Comparison of ENCODE assay signal across 20 cellular contexts in genomic region chr3:10515396-10515795, GRCh38. TPM values are rescaled to one million over a fixed set of nuclear protein-coding genes. Genes with fewer than 3 reads are reported as not detected.
A peak's percentile ranks its signal among the peaks of the same experiment; 100 is the strongest.
DNase-seq lines count a peak whose midpoint lies in the region; ATAC-seq, FAIRE-seq and TF ChIP-seq lines count a peak whose summit lies in the region.
"Had no signal": no experiment of that assay in that cellular context is flagged by ENCODE, and none has a peak within 500 bp of the region (broad histone marks: within the 10 kb centered on the region; RNA-seq: fewer than 3 reads in every experiment).

No MANE protein-coding gene starts in this region.

- TF ChIP-seq CTCF in left ventricle myocardium inferior (IDR thresholded peaks at IDR 0.05; ENCODE audit: borderline replicate concordance) = no peak
- no peak for TF ChIP-seq CTCF in bronchial epithelial cell (IDR thresholded peaks at IDR 0.05; ENCODE audit: insufficient read depth, low read length, severe bottlenecking)
- TF ChIP-seq CTCF in left lung (IDR thresholded peaks at IDR 0.05) = no peak

- H3K27me3 ChIP-seq in left ventricle myocardium inferior (ENCODE audit: low read depth) = peaks cover 21% of the 10 kb centered on the region
- peaks cover 6% of the 10 kb centered on the region for H3K27me3 ChIP-seq in bronchial epithelial cell (ENCODE audit: control insufficient read depth, insufficient read depth, low read length)
- H3K27me3 ChIP-seq in left lung = peaks cover 0 to 21% of the 10 kb centered on the region in 2 donors
- H3K27me3 ChIP-seq: BE2C had no signal

- intact Hi-C loops in cardiac septum (cut with DNase I) = no loop called here
- intact Hi-C loops in left ventricle myocardium inferior (cut with micrococcal nuclease) = no loop called here
- intact Hi-C loops in posterior vena cava (cut with DNase I) = no loop called here
- intact Hi-C loops in left lung (cut with DNase I) = no loop called here
- intact Hi-C loops in sciatic nerve (cut with DNase I) = no loop called here

- DNase-seq in cardiac septum (ENCODE audit: low spot score) (peak; percentile 29), left ventricle myocardium inferior (no peak), bronchial epithelial cell (ENCODE audit: low read depth) (no peak), posterior vena cava (ENCODE audit: low spot score) (peak; percentile 14), left lung (no peak), sciatic nerve (ENCODE audit: low spot score) (no peak)
- DNase-seq: BE2C, DMS79, NCI-H1105, NCI-H2081 treated with DMSO at 0.1 percent for 48 hours, NCI-H510A treated with DMSO at 0.1 percent for 48 hours, NCI-H774 had no signal

- peaks cover 34% of the 10 kb centered on the region for H3K4me1 ChIP-seq in left ventricle myocardium inferior
- no peaks in the 10 kb centered on the region for H3K4me1 ChIP-seq in left lung
- H3K4me1 ChIP-seq: BE2C had no signal

- no peak overlapping the region for H3K4me3 ChIP-seq in left ventricle myocardium inferior
- no peak overlapping the region for H3K4me3 ChIP-seq in bronchial epithelial cell (ENCODE audit: low read depth, low read length)
- no peak overlapping the region for H3K4me3 ChIP-seq in left lung

- no peaks in the 10 kb centered on the region for H3K9me3 ChIP-seq in left ventricle myocardium inferior (replicated peaks)
- H3K9me3 ChIP-seq in left lung = no peaks in the 10 kb centered on the region
- H3K9me3 ChIP-seq: BE2C had no signal

- FAIRE-seq in bronchial epithelial cell (lab: Jason Lieb, UNC) = peak; percentile 13
- FAIRE-seq: A204.1, D721Med, H1 had no signal

- H3K36me3 ChIP-seq in left ventricle myocardium inferior (no peaks in the 10 kb centered on the region), bronchial epithelial cell (ENCODE audit: control insufficient read depth, insufficient read depth, low read length) (no peaks in the 10 kb centered on the region), left lung (no peaks in the 10 kb centered on the region)
- H3K36me3 ChIP-seq: BE2C had no signal

- ATAC-seq in left lung (no peak), sciatic nerve (no peak), HG03457 (IDR thresholded peaks at IDR 0.05; ENCODE audit: unreplicated experiment) (no peak)

- H3K27ac ChIP-seq in left ventricle myocardium inferior (replicated peaks) (no peak overlapping the region), left lung (no peak overlapping the region)
- H3K27ac ChIP-seq: RWPE1 had no signal

RNA-seq across cellular contexts. Expression of gene ATP2B2, which starts 10.0 kb away (rescaled TPM):
- 0.13 TPM for total RNA-seq in cardiac septum
- total RNA-seq in left ventricle myocardium inferior = not detected
- total RNA-seq in bronchial epithelial cell = not detected in 2 replicates
- total RNA-seq in posterior vena cava = under 1 TPM; 0.29 to 0.42 TPM
- under 1 TPM in 1 of 2 donors, not detected in 1; 0.18 TPM for total RNA-seq in left lung
- total RNA-seq in sciatic nerve = 1.4 TPM
- total RNA-seq: HT-29, MCF 10A, SK-MEL-5 had no signal

Comparison
In these comparisons a context has a peak if more than half of its experiments do, and no peak if none do; other contexts are left out.
1. DNase-seq: peak in cardiac septum (single experiment) and posterior vena cava (single experiment); none in left ventricle myocardium inferior (single experiment), bronchial epithelial cell (single experiment), left lung (0 of 2) and sciatic nerve (single experiment).